19 cellular contexts compared by ENCODE assay signal in genomic region chr22:20528405-20528978, GRCh38.
"Had no signal": no experiment of that assay in that cellular context is flagged by ENCODE, and none has a peak within 500 bp of the region (broad histone marks: within the 10 kb centered on the region; RNA-seq: fewer than 3 reads in every experiment).

No MANE protein-coding gene starts in this region.

- H3K27me3 Mint-ChIP-seq: activated CD4-positive, alpha-beta memory T cell treated with anti-CD3 and anti-CD28 coated beads for 36 hours; activated CD8-positive, alpha-beta memory T cell treated with anti-CD3 and anti-CD28 coated beads, Interleukin-2, amount 10 ng/mL, durations not matched to agents 7 days and 5 days; naive thymus-derived CD4-positive, alpha-beta T cell had no signal

- ATAC-seq: activated CD8-positive, alpha-beta memory T cell treated with anti-CD3 and anti-CD28 coated beads, Interleukin-2, amount 10 ng/mL, durations not matched to agents 7 days and 5 days; activated naive CD4-positive, alpha-beta T cell treated with anti-CD3 and anti-CD28 coated beads, Interleukin-2, amount 50 U/mL, for 72 hours; left lobe of liver; mucosa of descending colon; naive thymus-derived CD4-positive, alpha-beta T cell had no signal

- H3K9me3 ChIP-seq: mucosa of descending colon, right atrium auricular region, tibial nerve had no signal

- H3K27ac Mint-ChIP-seq: activated CD4-positive, alpha-beta memory T cell treated with anti-CD3 and anti-CD28 coated beads for 36 hours; activated CD8-positive, alpha-beta memory T cell treated with anti-CD3 and anti-CD28 coated beads, Interleukin-2, amount 10 ng/mL, durations not matched to agents 7 days and 5 days; activated naive CD4-positive, alpha-beta T cell treated with anti-CD3 and anti-CD28 coated beads, Interleukin-2, amount 50 U/mL, for 72 hours had no signal

- H3K27me3 ChIP-seq: right atrium auricular region, tibial nerve had no signal

- H3K9me3 Mint-ChIP-seq: activated CD4-positive, alpha-beta memory T cell treated with anti-CD3 and anti-CD28 coated beads for 36 hours; activated naive CD4-positive, alpha-beta T cell treated with anti-CD3 and anti-CD28 coated beads, Interleukin-2, amount 50 U/mL, for 72 hours; naive thymus-derived CD4-positive, alpha-beta T cell had no signal

- DNase-seq: activated CD4-positive, alpha-beta memory T cell treated with anti-CD3 and anti-CD28 coated beads for 36 hours; activated CD4-positive, CD25-positive, alpha-beta regulatory T cell treated with anti-CD3 and anti-CD28 coated beads, Interleukin-2, amount 50 U/mL, for 72 hours; activated CD8-positive, alpha-beta memory T cell treated with anti-CD3 and anti-CD28 coated beads, Interleukin-2, amount 10 ng/mL, durations not matched to agents 7 days and 5 days; activated gamma-delta T cell; activated T-cell treated with anti-CD3 and anti-CD28 coated beads, Interleukin-2, amount 50 U/mL, for 1 hour; caudate nucleus; cortex of kidney; effector CD8-positive, alpha-beta T cell; head of caudate nucleus; mucosa of descending colon; naive thymus-derived CD4-positive, alpha-beta T cell; stimulated activated CD4-positive, alpha-beta T cell treated with anti-CD3 and anti-CD28 coated beads, Interleukin-4, amount 100 ng/mL, for 24 hours; stimulated activated naive CD4-positive, alpha-beta T cell treated with Interleukin-2 at 50 U/mL for 16 hours; substantia nigra; T-helper 1 cell had no signal

- H3K4me3 ChIP-seq: mucosa of descending colon, right atrium auricular region, tibial nerve had no signal

- H3K27ac ChIP-seq: right atrium auricular region had no signal

- H3K4me3 Mint-ChIP-seq: activated CD4-positive, alpha-beta memory T cell treated with anti-CD3 and anti-CD28 coated beads for 36 hours; activated CD8-positive, alpha-beta memory T cell treated with anti-CD3 and anti-CD28 coated beads, Interleukin-2, amount 10 ng/mL, durations not matched to agents 7 days and 5 days had no signal
